ENCODE assay signal across 29 cellular contexts in the genomic region with DNA sequence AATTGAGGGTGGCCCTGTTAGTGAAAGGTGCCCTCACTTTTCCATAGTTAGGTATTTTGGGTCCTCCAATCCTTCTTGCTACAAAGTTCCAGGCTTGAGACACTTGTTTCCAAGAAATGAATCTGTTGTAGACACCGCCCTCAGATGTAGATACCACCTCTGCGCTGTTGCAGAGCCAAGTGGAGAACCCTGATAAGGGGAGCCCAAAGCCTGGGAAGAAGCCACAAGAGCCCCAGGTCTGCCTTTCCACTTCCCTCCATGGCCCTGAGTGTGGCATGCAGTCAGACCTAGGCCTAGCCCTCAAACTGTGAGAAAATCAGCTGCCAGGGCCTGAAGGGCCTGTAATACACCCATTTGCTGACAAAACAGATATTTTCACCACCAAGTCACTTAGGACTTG.
"Had no signal": no experiment of that assay in that cellular context is flagged by ENCODE, and none has a peak within 500 bp of the region (broad histone marks: within the 10 kb centered on the region; RNA-seq: fewer than 3 reads in every experiment).

No MANE protein-coding gene starts in this region.

- H3K4me3 ChIP-seq: ascending aorta, breast epithelium, cardiac muscle cell, colonic mucosa, esophagus muscularis mucosa, gastroesophageal sphincter, heart right ventricle, hepatocyte had no signal

- ATAC-seq: activated CD4-positive, alpha-beta T cell treated with anti-CD3 and anti-CD28 coated beads for 36 hours; activated CD4-positive, CD25-positive, alpha-beta regulatory T cell treated with anti-CD3 and anti-CD28 coated beads, Interleukin-2, amount 50 U/mL, for 24 hours; activated naive CD4-positive, alpha-beta T cell treated with anti-CD3 and anti-CD28 coated beads, Interleukin-2, amount 50 U/mL, for 72 hours; activated T-cell treated with anti-CD3 and anti-CD28 coated beads, Interleukin-2, amount 50 U/mL, for 72 hours; gastroesophageal sphincter; heart right ventricle had no signal

- H3K27me3 ChIP-seq: ascending aorta, breast epithelium, cardiac muscle cell, colonic mucosa, esophagus muscularis mucosa, gastroesophageal sphincter, heart right ventricle, hepatocyte had no signal

- H3K9me3 ChIP-seq: ascending aorta, breast epithelium, colonic mucosa, esophagus muscularis mucosa, gastroesophageal sphincter, heart right ventricle had no signal

- DNase-seq: activated B cell treated with CpG ODN at 0.5 μM for 24 hours; activated CD4-positive, alpha-beta memory T cell treated with anti-CD3 and anti-CD28 coated beads for 36 hours; activated CD4-positive, alpha-beta T cell treated with anti-CD3 and anti-CD28 coated beads for 36 hours; activated CD4-positive, alpha-beta T cell treated with anti-CD3 and anti-CD28 coated beads, Interleukin-2, amount 10 ng/mL, durations not matched to agents 24 days and 14 days; activated CD8-positive, alpha-beta memory T cell treated with anti-CD3 and anti-CD28 coated beads, Interleukin-2, amount 50 U/mL, for 48 hours; activated gamma-delta T cell; activated naive CD4-positive, alpha-beta T cell; activated naive CD4-positive, alpha-beta T cell treated with anti-CD3 and anti-CD28 coated beads, Interleukin-2, amount 10 ng/mL, durations not matched to agents 7 days and 5 days; activated naive CD8-positive, alpha-beta T cell treated with anti-CD3 and anti-CD28 coated beads, Interleukin-2, amount 10 ng/mL, durations not matched to agents 7 days and 5 days; activated T-cell treated with anti-CD3 and anti-CD28 coated beads for 4 hours; activated T-cell treated with anti-CD3 and anti-CD28 coated beads, Interleukin-2, amount 50 U/mL, for 24 hours; activated T-cell treated with anti-CD3 and anti-CD28 coated beads, Interleukin-2, amount 50 U/mL, for 72 hours; central memory CD4-positive, alpha-beta T cell; cerebellar nuclear complex; colonic mucosa; effector CD8-positive, alpha-beta T cell; foreskin melanocyte; heart right ventricle; T-helper 2 cell; WERI-Rb-1 had no signal

- H3K27ac ChIP-seq: ascending aorta, breast epithelium, cardiac muscle cell, colonic mucosa, esophagus muscularis mucosa, gastroesophageal sphincter, heart right ventricle, hepatocyte, WERI-Rb-1 had no signal

- H3K36me3 ChIP-seq: breast epithelium, cardiac muscle cell, colonic mucosa, WERI-Rb-1 had no signal

- H3K4me2 ChIP-seq: hepatocyte had no signal

- H3K4me1 ChIP-seq: breast epithelium, colonic mucosa, esophagus muscularis mucosa, gastroesophageal sphincter had no signal

- FAIRE-seq: TTC549 had no signal

- H3K79me2 ChIP-seq: hepatocyte had no signal

- H2AFZ ChIP-seq: hepatocyte had no signal
